Comparison of ENCODE assay signal across 8 cellular contexts in genomic region chr17:35345926-35346771, GRCh38.
DNase-seq lines count a peak whose midpoint lies in the region; ATAC-seq and TF ChIP-seq lines count a peak whose summit lies in the region.

No MANE protein-coding gene starts in this region.

- peak; percentile 22 for DNase-seq in GM04504 (ENCODE audit: low read depth)
- DNase-seq in RWPE2 (ENCODE audit: low spot score) = no peak
- DNase-seq in brain pericyte (ENCODE audit: low read depth, low spot score) = peak; percentile 8
- peak; percentile 15 for DNase-seq in skeletal muscle cell (ENCODE audit: low read depth)
- no peak for DNase-seq in superior temporal gyrus (ENCODE audit: extremely low spot score)
- no peak for DNase-seq in SHP77 (lab: John Stamatoyannopoulos, UW)

- ATAC-seq in RWPE2 (ENCODE audit: low read depth) = peak; percentile 17; the same call in 1 of the 3 replicates
- ATAC-seq in HG02610 (IDR thresholded peaks at IDR 0.05; ENCODE audit: unreplicated experiment) = no peak

- H3K9ac ChIP-seq in iPS-20b (ENCODE audit: low read depth, low read length) = peak overlapping the region; percentile 41; the same call in 1 of the 2 replicates

- H3K4me1 ChIP-seq in RWPE2 (ENCODE audit: insufficient read depth, poor library complexity, severe bottlenecking) (no peaks in the 10 kb centered on the region), iPS-20b (ENCODE audit: insufficient read depth, low read length) (peaks cover 4% of the 10 kb centered on the region; the same call in 1 of the 2 replicates)

- H3K36me3 ChIP-seq in RWPE2 (ENCODE audit: low read depth) (no peaks in the 10 kb centered on the region), iPS-20b (ENCODE audit: insufficient read depth, low read depth, low read length) (no peaks in the 10 kb centered on the region)

- no peak overlapping the region for H3K27ac ChIP-seq in RWPE2 (ENCODE audit: poor library complexity, severe bottlenecking)
- no peak overlapping the region for H3K27ac ChIP-seq in iPS-20b (ENCODE audit: low read length)

- no peak for TF ChIP-seq CTCF in RWPE2 (IDR thresholded peaks at IDR 0.05; ENCODE audit: poor library complexity, severe bottlenecking)

- H3K4me3 ChIP-seq in RWPE2 (ENCODE audit: severe bottlenecking) (no peak overlapping the region), iPS-20b (ENCODE audit: low read length) (peak overlapping the region; percentile 74), skeletal muscle cell (ENCODE audit: low read depth, low read length) (peak overlapping the region; percentile 38)

- H3K27me3 ChIP-seq in RWPE2 (ENCODE audit: insufficient read depth, poor library complexity, severe bottlenecking) = peaks cover 68% of the 10 kb centered on the region
- peaks cover 59% of the 10 kb centered on the region for H3K27me3 ChIP-seq in iPS-20b (ENCODE audit: insufficient read depth, low read length)

- H3K9me3 ChIP-seq in RWPE2 (ENCODE audit: severe bottlenecking) (peaks cover 2% of the 10 kb centered on the region), iPS-20b (ENCODE audit: insufficient read depth, low read depth, low read length) (peaks cover 3% of the 10 kb centered on the region; the same call in 1 of the 2 replicates)

Comparison
In these comparisons a context has a peak if more than half of its experiments do, and no peak if none do; other contexts are left out.
1. DNase-seq: peak in GM04504 (single experiment), brain pericyte (single experiment) and skeletal muscle cell (single experiment); none in RWPE2 (single experiment), superior temporal gyrus (single experiment) and SHP77 (0 of 2).